Comparison of ENCODE assay signal across 13 cellular contexts in genomic region chr1:36586146-36586545, GRCh38.
"Had no signal": no experiment of that assay in that cellular context is flagged by ENCODE, and none has a peak within 500 bp of the region (broad histone marks: within the 10 kb centered on the region; RNA-seq: fewer than 3 reads in every experiment).

No MANE protein-coding gene starts in this region.

- H3K4me1 ChIP-seq: adrenal gland, foreskin keratinocyte, heart left ventricle had no signal

- ATAC-seq: heart left ventricle, left cardiac atrium, T-cell had no signal

- H3K9me3 ChIP-seq: adrenal gland, heart left ventricle had no signal

- H3K36me3 ChIP-seq: adrenal gland, heart left ventricle had no signal

- DNase-seq: activated CD4-positive, CD25-positive, alpha-beta regulatory T cell treated with anti-CD3 and anti-CD28 coated beads, Interleukin-2, amount 50 U/mL, for 72 hours; activated T-cell treated with anti-CD3 and anti-CD28 coated beads for 4 hours; adrenal gland; caudate nucleus; effector CD4-positive, alpha-beta T cell; heart left ventricle; left cardiac atrium; stimulated activated CD4-positive, alpha-beta T cell treated with anti-CD3 and anti-CD28 coated beads, Interleukin-12 subunit alpha, Interleukin-12 subunit beta, amount 100 ng/mL, for 4 hours; stimulated activated CD4-positive, alpha-beta T cell treated with anti-CD3 and anti-CD28 coated beads, Interleukin-2, amount 100 ng/mL, for 24 hours; T-cell; T-helper 9 cell had no signal

- H3K4me3 ChIP-seq: adrenal gland, heart left ventricle, lung had no signal

- H3K27ac ChIP-seq: adrenal gland, foreskin keratinocyte, heart left ventricle had no signal
